In genomic region chr20:41811456-41811855, GRCh38 we compare ENCODE assay signal across 3 cellular contexts.
"Had no signal": no experiment of that assay in that cellular context is flagged by ENCODE, and none has a peak within 500 bp of the region (broad histone marks: within the 10 kb centered on the region; RNA-seq: fewer than 3 reads in every experiment).

No MANE protein-coding gene starts in this region.

- DNase-seq: GDM1, GF-D8 had no signal

- ATAC-seq: GM12878 had no signal
